In genomic region chr1:243982451-243983018, GRCh38 we compare ENCODE assay signal across 20 cellular contexts.
A peak's percentile ranks its signal among the peaks of the same experiment; 100 is the strongest.
DNase-seq lines count a peak whose midpoint lies in the region; ATAC-seq and TF ChIP-seq lines count a peak whose summit lies in the region.
"Had no signal": no experiment of that assay in that cellular context is flagged by ENCODE, and none has a peak within 500 bp of the region (broad histone marks: within the 10 kb centered on the region; RNA-seq: fewer than 3 reads in every experiment).

No MANE protein-coding gene starts in this region.

- POLR2A ChIA-PET in Caco-2 (lab: Charles Lee) = interaction anchor here (0.7 kb wide), 1 partner anchor 79 kb away, joined by 3 read pairs; no protein-coding TSS in a partner anchor

- no peak overlapping the region for H3K4me3 Mint-ChIP-seq in Caco-2 (ENCODE audit: unreplicated experiment)
- H3K4me3 Mint-ChIP-seq in HFFc6 = no peak overlapping the region
- no peak overlapping the region for H3K4me3 Mint-ChIP-seq in chondrocyte (ENCODE audit: unreplicated experiment)
- H3K4me3 Mint-ChIP-seq in natural killer cell treated with Interleukin-12 subunit alpha and Interleukin-12 subunit beta and Interleukin-15 and Interleukin-18, amount 100 ng/mL, for 72 hours = no peak overlapping the region
- H3K4me3 Mint-ChIP-seq: activated CD4-positive, alpha-beta memory T cell treated with anti-CD3 and anti-CD28 coated beads for 36 hours; activated naive CD4-positive, alpha-beta T cell treated with anti-CD3 and anti-CD28 coated beads for 36 hours; immature natural killer cell; nephron progenitor cell had no signal

- no peak for ATAC-seq in body of pancreas
- ATAC-seq in natural killer cell treated with Interleukin-12 subunit alpha and Interleukin-12 subunit beta and Interleukin-15 and Interleukin-18, amount 100 ng/mL, for 72 hours = no peak
- ATAC-seq: gastroesophageal sphincter, HCT116 had no signal

- 41 to 48% methylated on average over 7 of the region's 7 CpGs for WGBS in body of pancreas, 2 donors

- H3K4me1 ChIP-seq in Caco-2 = no peaks in the 10 kb centered on the region
- H3K4me1 ChIP-seq in body of pancreas = no peaks in the 10 kb centered on the region
- H3K4me1 ChIP-seq: gastroesophageal sphincter, testis had no signal

- BruUV-seq in Caco-2 (replicated peaks; lab: Mats Ljungman, UMichigan) = no TSS peak

- H3K27me3 Mint-ChIP-seq in Caco-2 (ENCODE audit: insufficient read depth, unreplicated experiment) (peaks cover 11% of the 10 kb centered on the region), HFFc6 (ENCODE audit: insufficient read depth) (peaks cover 12% of the 10 kb centered on the region; the same call in 1 of the 2 replicates), chondrocyte (ENCODE audit: low read depth) (no peaks in the 10 kb centered on the region)
- peaks cover 9 to 32% of the 10 kb centered on the region in 2 donors for H3K27me3 Mint-ChIP-seq in natural killer cell treated with Interleukin-12 subunit alpha and Interleukin-12 subunit beta and Interleukin-15 and Interleukin-18, amount 100 ng/mL, for 72 hours

- H3K36me3 Mint-ChIP-seq in Caco-2 (ENCODE audit: insufficient read depth, unreplicated experiment) (no peaks in the 10 kb centered on the region), HFFc6 (ENCODE audit: low read depth) (no peaks in the 10 kb centered on the region), chondrocyte (ENCODE audit: low read depth) (no peaks in the 10 kb centered on the region)
- no peaks in the 10 kb centered on the region for H3K36me3 Mint-ChIP-seq in natural killer cell treated with Interleukin-12 subunit alpha and Interleukin-12 subunit beta and Interleukin-15 and Interleukin-18, amount 100 ng/mL, for 72 hours
- H3K36me3 Mint-ChIP-seq: activated CD4-positive, alpha-beta memory T cell treated with anti-CD3 and anti-CD28 coated beads for 36 hours; immature natural killer cell had no signal

- CTCF ChIA-PET in Caco-2 (lab: Charles Lee) = no interaction called here

- H3K27ac Mint-ChIP-seq in Caco-2 (ENCODE audit: unreplicated experiment) (no peak overlapping the region), HFFc6 (no peak overlapping the region), chondrocyte (ENCODE audit: unreplicated experiment) (no peak overlapping the region)
- H3K27ac Mint-ChIP-seq in natural killer cell treated with Interleukin-12 subunit alpha and Interleukin-12 subunit beta and Interleukin-15 and Interleukin-18, amount 100 ng/mL, for 72 hours = no peak overlapping the region
- H3K27ac Mint-ChIP-seq: activated CD4-positive, alpha-beta memory T cell treated with anti-CD3 and anti-CD28 coated beads for 36 hours; activated naive CD4-positive, alpha-beta T cell treated with anti-CD3 and anti-CD28 coated beads for 36 hours; immature natural killer cell; nephron progenitor cell had no signal

- H3K27ac ChIP-seq in body of pancreas = no peak overlapping the region
- H3K27ac ChIP-seq: gastroesophageal sphincter, testis had no signal

- TF ChIP-seq POLR2A in body of pancreas (IDR thresholded peaks at IDR 0.05) = no peak

- TF ChIP-seq CTCF in Caco-2 (IDR thresholded peaks at IDR 0.05; ENCODE audit: insufficient read depth in 1 of 2, low read depth in 1 of 2, low read length in 1 of 2, severe bottlenecking in 1 of 2, unreplicated experiment in 1 of 2) (peak; percentile 12 to 43), HFFc6 (IDR thresholded peaks at IDR 0.05) (0 out of 2 replicates have a peak, but pooled peaks have one; percentile 7), chondrocyte (IDR thresholded peaks at IDR 0.05) (peak; percentile 24), body of pancreas (IDR thresholded peaks at IDR 0.05) (no peak)

- H3K4me3 ChIP-seq in Caco-2 (ENCODE audit: low read depth, low read length) = no peak overlapping the region
- H3K4me3 ChIP-seq in body of pancreas = no peak overlapping the region
- H3K4me3 ChIP-seq: gastroesophageal sphincter, testis had no signal

- intact Hi-C loops in Caco-2 (cut with micrococcal nuclease; ENCODE audit: unreplicated experiment) (no loop called here), body of pancreas (cut with DNase I) (no loop called here)

- H3K36me3 ChIP-seq in Caco-2 (ENCODE audit: control insufficient read depth, insufficient read depth, low read length) = no peaks in the 10 kb centered on the region
- no peaks in the 10 kb centered on the region for H3K36me3 ChIP-seq in body of pancreas (replicated peaks in 1 of 2; ENCODE audit: insufficient read depth in 1 of 2, low read depth in 2 of 2)
- H3K36me3 ChIP-seq: gastroesophageal sphincter had no signal

- H3K9me3 Mint-ChIP-seq in Caco-2 (ENCODE audit: unreplicated experiment) (no peaks in the 10 kb centered on the region), HFFc6 (no peaks in the 10 kb centered on the region; the same call in 1 of the 2 replicates), chondrocyte (ENCODE audit: low read depth) (peaks cover 9% of the 10 kb centered on the region)
- no peaks in the 10 kb centered on the region for H3K9me3 Mint-ChIP-seq in natural killer cell treated with Interleukin-12 subunit alpha and Interleukin-12 subunit beta and Interleukin-15 and Interleukin-18, amount 100 ng/mL, for 72 hours
- H3K9me3 Mint-ChIP-seq: activated CD4-positive, alpha-beta memory T cell treated with anti-CD3 and anti-CD28 coated beads for 36 hours; activated naive CD4-positive, alpha-beta T cell treated with anti-CD3 and anti-CD28 coated beads for 36 hours; immature natural killer cell had no signal

- H3K4me1 Mint-ChIP-seq in Caco-2 (ENCODE audit: low read depth, unreplicated experiment) (no peaks in the 10 kb centered on the region), HFFc6 (ENCODE audit: low read depth) (no peaks in the 10 kb centered on the region), chondrocyte (ENCODE audit: low read depth) (peaks cover 5% of the 10 kb centered on the region)
- H3K4me1 Mint-ChIP-seq in natural killer cell treated with Interleukin-12 subunit alpha and Interleukin-12 subunit beta and Interleukin-15 and Interleukin-18, amount 100 ng/mL, for 72 hours (ENCODE audit: low read depth in 2 of 2) = no peaks in the 10 kb centered on the region
- H3K4me1 Mint-ChIP-seq: immature natural killer cell, nephron progenitor cell had no signal

- no peaks in the 10 kb centered on the region for H3K27me3 ChIP-seq in Caco-2 (replicated peaks; ENCODE audit: control insufficient read depth, insufficient read depth, low read length)
- no peaks in the 10 kb centered on the region for H3K27me3 ChIP-seq in body of pancreas
- H3K27me3 ChIP-seq: testis had no signal

- DNase-seq in Caco-2 (peak in 1 of 2 experiments; percentile 9), HFFc6 (no peak), chondrocyte (ENCODE audit: low spot score) (no peak), islet precursor cell (peak; percentile 49), body of pancreas (no peak), GM03348 (ENCODE audit: low spot score) (no peak), globus pallidus (ENCODE audit: low spot score) (no peak)
- no peak for DNase-seq in natural killer cell treated with Interleukin-12 subunit alpha and Interleukin-12 subunit beta and Interleukin-15 and Interleukin-18, amount 100 ng/mL, for 72 hours (ENCODE audit: low spot score)
- DNase-seq: activated CD4-positive, alpha-beta memory T cell treated with anti-CD3 and anti-CD28 coated beads for 36 hours; activated naive CD4-positive, alpha-beta T cell treated with anti-CD3 and anti-CD28 coated beads for 36 hours; AML-193; anterior cingulate cortex; immature natural killer cell; Kasumi-1; mesenchymal stem cell; nephron progenitor cell; T-helper 1 cell; testis had no signal

- H3K9me3 ChIP-seq in Caco-2 = no peaks in the 10 kb centered on the region
- H3K9me3 ChIP-seq in body of pancreas = no peaks in the 10 kb centered on the region
- H3K9me3 ChIP-seq: gastroesophageal sphincter, testis had no signal

Comparison
In these comparisons a context has a peak if more than half of its experiments do, and no peak if none do; other contexts are left out.
1. CTCF ChIP-seq: peak in Caco-2 (2 of 2), HFFc6 (single experiment) and chondrocyte (single experiment); none in body of pancreas (0 of 7).